18 cellular contexts compared by ENCODE assay signal in genomic region chr13:110642291-110642981, GRCh38. TPM values are rescaled to one million over a fixed set of nuclear protein-coding genes. Genes with fewer than 3 reads are reported as not detected.
DNase-seq lines count a peak whose midpoint lies in the region; ATAC-seq and TF ChIP-seq lines count a peak whose summit lies in the region.
"Had no signal": no experiment of that assay in that cellular context is flagged by ENCODE, and none has a peak within 500 bp of the region (broad histone marks: within the 10 kb centered on the region; RNA-seq: fewer than 3 reads in every experiment).

No MANE protein-coding gene starts in this region.

- H3K27ac Mint-ChIP-seq in activated T-cell treated with anti-CD3 and anti-CD28 coated beads, Interleukin-2, amount 50 U/mL, for 24 hours = peak overlapping the region; percentile 50
- H3K27ac Mint-ChIP-seq in brain = peak overlapping the region in 3 of 5 experiments; percentile 32 to 57 (median 34)
- peak overlapping the region; percentile 46 for H3K27ac Mint-ChIP-seq in neural progenitor cell
- H3K27ac Mint-ChIP-seq in activated naive CD8-positive, alpha-beta T cell treated with anti-CD3 and anti-CD28 coated beads, Interleukin-2, amount 50 U/mL, for 24 hours = no peak overlapping the region

- peaks cover 13% of the 10 kb centered on the region for H3K4me1 ChIP-seq in neural progenitor cell
- peaks cover 25% of the 10 kb centered on the region for H3K4me1 ChIP-seq in stomach smooth muscle (ENCODE audit: control insufficient read depth, insufficient read depth, low read length)
- H3K4me1 ChIP-seq: HAP-1 had no signal

- no peaks in the 10 kb centered on the region for H3K79me2 ChIP-seq in neural progenitor cell (ENCODE audit: low read depth)

- H3K9me3 ChIP-seq in neural progenitor cell (ENCODE audit: low read depth) (no peaks in the 10 kb centered on the region), stomach smooth muscle (ENCODE audit: control insufficient read depth in 2 of 2, low read length in 2 of 2) (no peaks in the 10 kb centered on the region)
- H3K9me3 ChIP-seq: BLaER1 treated with 17β-estradiol and CSF1 and Interleukin-3, amounts not matched to agents 10 nM and 100 nM; HAP-1 had no signal

- peaks cover 10% of the 10 kb centered on the region for H3K4me1 Mint-ChIP-seq in activated T-cell treated with anti-CD3 and anti-CD28 coated beads, Interleukin-2, amount 50 U/mL, for 24 hours (ENCODE audit: low read depth)
- H3K4me1 Mint-ChIP-seq in brain (peaks cover 18% of the 10 kb centered on the region), neural progenitor cell (peaks cover 9% of the 10 kb centered on the region)
- peaks cover 7% of the 10 kb centered on the region for H3K4me1 Mint-ChIP-seq in activated naive CD8-positive, alpha-beta T cell treated with anti-CD3 and anti-CD28 coated beads, Interleukin-2, amount 50 U/mL, for 24 hours

- H2AFZ ChIP-seq in neural progenitor cell (replicated peaks) = no peak overlapping the region

- H3K36me3 ChIP-seq in neural progenitor cell = no peaks in the 10 kb centered on the region
- peaks cover 46 to 51% of the 10 kb centered on the region in 2 donors for H3K36me3 ChIP-seq in stomach smooth muscle (ENCODE audit: control insufficient read depth in 2 of 2, insufficient read depth in 2 of 2, low read length in 2 of 2)

- H3K27me3 Mint-ChIP-seq in activated T-cell treated with anti-CD3 and anti-CD28 coated beads, Interleukin-2, amount 50 U/mL, for 24 hours = no peaks in the 10 kb centered on the region
- H3K27me3 Mint-ChIP-seq in brain = no peaks in the 10 kb centered on the region
- peaks cover 6% of the 10 kb centered on the region for H3K27me3 Mint-ChIP-seq in neural progenitor cell (ENCODE audit: insufficient read depth, low read depth)
- H3K27me3 Mint-ChIP-seq in activated naive CD8-positive, alpha-beta T cell treated with anti-CD3 and anti-CD28 coated beads, Interleukin-2, amount 50 U/mL, for 24 hours = no peaks in the 10 kb centered on the region
- H3K27me3 Mint-ChIP-seq: CD4-positive, alpha-beta memory T cell had no signal

- H3K27ac ChIP-seq in neural progenitor cell (no peak overlapping the region), stomach smooth muscle (ENCODE audit: low read length) (peak overlapping the region; percentile 24)
- H3K27ac ChIP-seq: KMS-11 had no signal

- no peak for TF ChIP-seq CTCF in brain (conservative IDR thresholded peaks at IDR 0.05)
- TF ChIP-seq CTCF in neural progenitor cell (IDR thresholded peaks at IDR 0.05) = no peak

- no peaks in the 10 kb centered on the region for H3F3A ChIP-seq in neural progenitor cell (ENCODE audit: low read depth)

- no peaks in the 10 kb centered on the region for H3K9me3 Mint-ChIP-seq in activated T-cell treated with anti-CD3 and anti-CD28 coated beads, Interleukin-2, amount 50 U/mL, for 24 hours
- H3K9me3 Mint-ChIP-seq in brain = no peaks in the 10 kb centered on the region
- no peaks in the 10 kb centered on the region for H3K9me3 Mint-ChIP-seq in neural progenitor cell
- no peaks in the 10 kb centered on the region for H3K9me3 Mint-ChIP-seq in activated naive CD8-positive, alpha-beta T cell treated with anti-CD3 and anti-CD28 coated beads, Interleukin-2, amount 50 U/mL, for 24 hours

- ATAC-seq in activated naive CD8-positive, alpha-beta T cell treated with anti-CD3 and anti-CD28 coated beads, Interleukin-2, amount 50 U/mL, for 24 hours = no peak
- ATAC-seq in GM21723 (IDR thresholded peaks at IDR 0.05; ENCODE audit: unreplicated experiment) = no peak

- peaks cover 5% of the 10 kb centered on the region for H4K20me1 ChIP-seq in neural progenitor cell (ENCODE audit: low read depth)

- H3K4me3 ChIP-seq in neural progenitor cell (no peak overlapping the region), stomach smooth muscle (ENCODE audit: low read length in 2 of 2) (no peak overlapping the region)
- H3K4me3 ChIP-seq: BLaER1 treated with 17β-estradiol and CSF1 and Interleukin-3, amounts not matched to agents 10 nM and 100 nM; HAP-1 had no signal

- H3K27me3 ChIP-seq in neural progenitor cell = no peaks in the 10 kb centered on the region
- no peaks in the 10 kb centered on the region for H3K27me3 ChIP-seq in stomach smooth muscle (ENCODE audit: control insufficient read depth in 1 of 2, insufficient read depth in 2 of 2, low read length in 2 of 2)
- H3K27me3 ChIP-seq: BLaER1 treated with 17β-estradiol and CSF1 and Interleukin-3, amounts not matched to agents 10 nM and 100 nM had no signal

- DNase-seq in activated T-cell treated with anti-CD3 and anti-CD28 coated beads, Interleukin-2, amount 50 U/mL, for 24 hours = no peak
- DNase-seq in activated T-cell treated with anti-CD3 and anti-CD28 coated beads, Interleukin-2, amount 50 U/mL, for 48 hours = no peak
- DNase-seq in neural progenitor cell (ENCODE audit: low spot score) = no peak
- no peak for DNase-seq in COLO668 (lab: John Stamatoyannopoulos, UW; ENCODE audit: unreplicated experiment)
- no peak for DNase-seq in activated naive CD8-positive, alpha-beta T cell treated with anti-CD3 and anti-CD28 coated beads, Interleukin-2, amount 50 U/mL, for 24 hours
- DNase-seq: 8988T; CD4-positive, alpha-beta memory T cell; DND-41; NCI-H2029 treated with DMSO at 0.1 percent for 48 hours; NCI-H226; NCI-H524 treated with DMSO at 0.1 percent for 48 hours; SHP77 had no signal

- peaks cover 94% of the 10 kb centered on the region for H3K36me3 Mint-ChIP-seq in activated T-cell treated with anti-CD3 and anti-CD28 coated beads, Interleukin-2, amount 50 U/mL, for 24 hours (ENCODE audit: low read depth)
- H3K36me3 Mint-ChIP-seq in brain (peaks cover 50% of the 10 kb centered on the region), neural progenitor cell (peaks cover 24% of the 10 kb centered on the region)
- H3K36me3 Mint-ChIP-seq in activated naive CD8-positive, alpha-beta T cell treated with anti-CD3 and anti-CD28 coated beads, Interleukin-2, amount 50 U/mL, for 24 hours (ENCODE audit: low read depth) = peaks cover 23% of the 10 kb centered on the region

- H3K9ac ChIP-seq in neural progenitor cell (no peak overlapping the region), stomach smooth muscle (ENCODE audit: low read length in 2 of 2) (no peak overlapping the region)
- H3K9ac ChIP-seq: KMS-11 had no signal

- no peak overlapping the region for H3K4me2 ChIP-seq in neural progenitor cell
- H3K4me2 ChIP-seq: BLaER1 treated with 17β-estradiol and CSF1 and Interleukin-3, amounts not matched to agents 10 nM and 100 nM; KMS-11 had no signal

- H3K4me3 Mint-ChIP-seq in activated T-cell treated with anti-CD3 and anti-CD28 coated beads, Interleukin-2, amount 50 U/mL, for 24 hours = no peak overlapping the region
- H3K4me3 Mint-ChIP-seq in brain = no peak overlapping the region
- H3K4me3 Mint-ChIP-seq in neural progenitor cell = no peak overlapping the region
- H3K4me3 Mint-ChIP-seq in activated naive CD8-positive, alpha-beta T cell treated with anti-CD3 and anti-CD28 coated beads, Interleukin-2, amount 50 U/mL, for 24 hours = no peak overlapping the region
- H3K4me3 Mint-ChIP-seq: CD4-positive, alpha-beta memory T cell had no signal

RNA-seq across cellular contexts. Expression of gene NAXD, which starts 27.1 kb away (rescaled TPM):
- 45.8 TPM for polyA plus RNA-seq in brain (ENCODE audit: insufficient read depth, low read depth, low replicate concordance)
- total RNA-seq in neural progenitor cell (ENCODE audit: low replicate concordance) = 17.7 and 23.7 TPM in 2 replicates
